ENCODE assay signal across 21 cellular contexts in the genomic region with DNA sequence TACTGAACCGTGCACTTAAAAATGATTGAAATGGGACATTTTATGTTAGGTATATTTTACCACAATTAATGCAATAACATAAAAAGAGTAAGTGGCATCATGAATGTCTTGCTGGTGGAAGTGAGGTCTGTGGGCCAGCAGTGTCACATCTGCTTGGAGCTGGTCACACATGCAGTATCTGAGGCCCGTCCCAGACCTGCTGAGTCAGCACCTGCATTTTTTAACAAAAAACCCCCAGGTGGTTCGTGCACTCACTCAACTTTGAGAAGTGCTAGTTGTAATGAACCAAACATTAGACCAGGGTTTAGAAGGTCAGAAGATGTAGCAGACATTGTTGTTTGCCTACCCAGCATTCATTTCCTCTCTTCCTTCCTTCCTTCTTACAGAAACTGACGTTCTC. TPM values are rescaled to one million over a fixed set of nuclear protein-coding genes. Genes with fewer than 3 reads are reported as not detected.
DNase-seq lines count a peak whose midpoint lies in the region; ATAC-seq, FAIRE-seq and TF ChIP-seq lines count a peak whose summit lies in the region.
"Had no signal": no experiment of that assay in that cellular context is flagged by ENCODE, and none has a peak within 500 bp of the region (broad histone marks: within the 10 kb centered on the region; RNA-seq: fewer than 3 reads in every experiment).

No MANE protein-coding gene starts in this region.

- H3K27ac ChIP-seq in A549 (no peak overlapping the region), GM23338 (ENCODE audit: low read depth) (no peak overlapping the region), MM.1S (ENCODE audit: low read length) (peak overlapping the region; percentile 66; the same call in 1 of the 2 replicates), H1 (ENCODE audit: low read depth, low read length) (no peak overlapping the region)

- H3K36me3 Mint-ChIP-seq in GM23338 (ENCODE audit: low read depth) = no peaks in the 10 kb centered on the region
- H3K36me3 Mint-ChIP-seq: CD4-positive, CD25-positive, alpha-beta regulatory T cell; CD8-positive, alpha-beta memory T cell had no signal

- no peak overlapping the region for H3K23ac ChIP-seq in H1 (ENCODE audit: insufficient read length)

- H3K18ac ChIP-seq in H1 (ENCODE audit: extremely low read depth, low read length) = no peak overlapping the region

- no peak overlapping the region for H3K4ac ChIP-seq in H1 (replicated peaks; ENCODE audit: insufficient read length, low read depth, low read length)

- H3K79me1 ChIP-seq in H1 (ENCODE audit: low read depth, low read length) = no peaks in the 10 kb centered on the region

- H3K4me1 Mint-ChIP-seq in GM23338 = no peaks in the 10 kb centered on the region
- H3K4me1 Mint-ChIP-seq: CD4-positive, CD25-positive, alpha-beta regulatory T cell; CD8-positive, alpha-beta memory T cell had no signal

- no peak overlapping the region for H4K91ac ChIP-seq in H1 (replicated peaks; ENCODE audit: insufficient read length, low read length)

- H3K4me3 ChIP-seq in A549 (no peak overlapping the region), GM23338 (no peak overlapping the region), MM.1S (ENCODE audit: low read length) (no peak overlapping the region), H1 (ENCODE audit: extremely low read depth in 1 of 4, insufficient read depth in 2 of 4, low read depth in 3 of 4, low read length in 4 of 4) (no peak overlapping the region)

- no peak for DNase-seq in A549 (ENCODE audit: low read depth in 1 of 2, low spot score in 1 of 2)
- no peak for DNase-seq in GM23338 (ENCODE audit: low spot score)
- peak; percentile 87 for DNase-seq in MM.1S
- no peak for DNase-seq in H1 (ENCODE audit: low read depth in 1 of 2, low spot score in 2 of 2)
- no peak for DNase-seq in amygdala (lab: John Stamatoyannopoulos, UW)
- DNase-seq: ACHN; BE2C; C1 segment of cervical spinal cord; CD4-positive, CD25-positive, alpha-beta regulatory T cell; CD8-positive, alpha-beta memory T cell; COR-L47; GDM1; HFFc6 had no signal

- H3K4me2 ChIP-seq in A549 = no peak overlapping the region
- H3K4me2 ChIP-seq in GM23338 = no peak overlapping the region
- peak overlapping the region; percentile 33; the same call in 1 of the 2 replicates for H3K4me2 ChIP-seq in MM.1S (ENCODE audit: low read depth, low read length)
- no peak overlapping the region for H3K4me2 ChIP-seq in H1 (ENCODE audit: insufficient read depth in 1 of 2, low read depth in 2 of 2, low read length in 2 of 2)

- no peaks in the 10 kb centered on the region for H3K9me3 ChIP-seq in A549
- H3K9me3 ChIP-seq in MM.1S (replicated peaks; ENCODE audit: insufficient read depth, low read length) = no peaks in the 10 kb centered on the region
- no peaks in the 10 kb centered on the region for H3K9me3 ChIP-seq in H1 (ENCODE audit: insufficient read depth in 2 of 2, low read depth in 1 of 2, low read length in 1 of 2)
- H3K9me3 ChIP-seq: BE2C had no signal

- no peaks in the 10 kb centered on the region for H3K36me3 ChIP-seq in GM23338 (ENCODE audit: insufficient read depth)
- no peaks in the 10 kb centered on the region for H3K36me3 ChIP-seq in MM.1S (replicated peaks; ENCODE audit: insufficient read depth, low read length)
- no peaks in the 10 kb centered on the region for H3K36me3 ChIP-seq in H1 (ENCODE audit: control insufficient read depth in 2 of 4, insufficient read depth in 4 of 4, low read length in 3 of 4)
- H3K36me3 ChIP-seq: BE2C had no signal

- no peak overlapping the region for H2BK15ac ChIP-seq in H1 (ENCODE audit: low read length)

- H2AFZ ChIP-seq in GM23338 = peak overlapping the region; percentile 59; the same call in 1 of the 2 replicates
- peak overlapping the region; percentile 75 for H2AFZ ChIP-seq in MM.1S (ENCODE audit: low read length)
- H2AFZ ChIP-seq in H1 (ENCODE audit: low read length) = no peak overlapping the region

- H3K9me3 Mint-ChIP-seq in GM23338 = no peaks in the 10 kb centered on the region
- H3K9me3 Mint-ChIP-seq: CD8-positive, alpha-beta memory T cell; HFFc6 had no signal

- H3K9ac ChIP-seq in MM.1S (ENCODE audit: low read length) = no peak overlapping the region; the same call in 1 of the 2 replicates
- no peak overlapping the region for H3K9ac ChIP-seq in H1 (replicated peaks in 1 of 4; ENCODE audit: extremely low read depth in 1 of 4, low read depth in 3 of 4, low read length in 3 of 4)

- H3K14ac ChIP-seq in H1 (ENCODE audit: insufficient read length) = no peak overlapping the region

- TF ChIP-seq CTCF in A549 (IDR thresholded peaks at IDR 0.05) (no peak), GM23338 (conservative IDR thresholded peaks at IDR 0.05; ENCODE audit: low read depth in 2 of 2) (no peak), MM.1S (IDR thresholded peaks at IDR 0.05; ENCODE audit: low read length) (no peak), H1 (IDR thresholded peaks at IDR 0.05; ENCODE audit: control extremely low read depth in 1 of 3, insufficient read depth in 1 of 3, low read depth in 1 of 3, low read length in 3 of 3) (no peak)

- FAIRE-seq in A549 (lab: Jason Lieb, UNC) (no peak), H1 (lab: Jason Lieb, UNC) (no peak)
- FAIRE-seq: D721Med, H54, HTR-8/SVneo had no signal

- TF ChIP-seq RAD21 in A549 (conservative IDR thresholded peaks at IDR 0.05 in 1 of 2, IDR thresholded peaks at IDR 0.05 in 1 of 2) (no peak), H1 (IDR thresholded peaks at IDR 0.05 in 1 of 2, conservative IDR thresholded peaks at IDR 0.05 in 1 of 2; ENCODE audit: low read depth in 2 of 2, low read length in 2 of 2) (no peak)

- no peaks in the 10 kb centered on the region for H3K79me2 ChIP-seq in GM23338 (replicated peaks; ENCODE audit: insufficient read depth)
- H3K79me2 ChIP-seq in MM.1S (ENCODE audit: low read length) = no peaks in the 10 kb centered on the region
- no peaks in the 10 kb centered on the region for H3K79me2 ChIP-seq in H1 (ENCODE audit: control insufficient read depth in 1 of 2, insufficient read depth in 2 of 2, low read length in 2 of 2)

- no peak overlapping the region for H4K8ac ChIP-seq in H1 (ENCODE audit: extremely low read depth, insufficient read depth, low read length)

- CTCF ChIA-PET in A549 (lab: Yijun Ruan, JAX) (no interaction called here), H1 (lab: Charles Lee; ENCODE audit: partially characterized antibody) (interaction anchor here (0.6 kb wide), 1 partner anchor 88 kb away, joined by 3 read pairs; no protein-coding TSS in a partner anchor)

- no peaks in the 10 kb centered on the region for H3F3A ChIP-seq in GM23338 (replicated peaks; ENCODE audit: low read depth)
- H3F3A ChIP-seq in MM.1S (ENCODE audit: insufficient read depth, low read length) = 0 out of 2 replicates have a peak, but pooled peaks cover 5% of the 10 kb centered on the region

- no peak overlapping the region for H2AK5ac ChIP-seq in H1 (ENCODE audit: low read depth, low read length)

- ATAC-seq in A549 = no peak
- no peak for ATAC-seq in GM23338
- ATAC-seq in GM18873 (IDR thresholded peaks at IDR 0.05; ENCODE audit: low FRiP score, unreplicated experiment) = no peak
- ATAC-seq in HG02981 (IDR thresholded peaks at IDR 0.05; ENCODE audit: unreplicated experiment) = no peak
- ATAC-seq: HCT116 had no signal

- H2BK20ac ChIP-seq in H1 (ENCODE audit: low read length) = no peak overlapping the region

- H3K4me1 ChIP-seq in A549 (no peaks in the 10 kb centered on the region), GM23338 (ENCODE audit: insufficient read depth) (no peaks in the 10 kb centered on the region), MM.1S (ENCODE audit: low read length) (peaks cover 21% of the 10 kb centered on the region), H1 (replicated peaks in 1 of 4; ENCODE audit: control insufficient read depth in 3 of 4, insufficient read depth in 4 of 4, low read length in 3 of 4) (no peaks in the 10 kb centered on the region)
- H3K4me1 ChIP-seq: BE2C had no signal

- no peaks in the 10 kb centered on the region for H4K20me1 ChIP-seq in GM23338 (replicated peaks; ENCODE audit: insufficient read depth)
- H4K20me1 ChIP-seq in MM.1S (ENCODE audit: insufficient read depth, low read length) = no peaks in the 10 kb centered on the region
- no peaks in the 10 kb centered on the region for H4K20me1 ChIP-seq in H1 (replicated peaks in 1 of 2; ENCODE audit: control insufficient read depth in 1 of 2, insufficient read depth in 2 of 2, low read length in 2 of 2)

- POLR2A ChIA-PET in A549 (lab: Yijun Ruan, JAX) (no interaction called here), H1 (lab: Charles Lee; ENCODE audit: partially characterized antibody) (no interaction called here)

- H3K27me3 Mint-ChIP-seq in GM23338 (ENCODE audit: insufficient read depth, low read depth, poor library complexity) = peaks cover 4% of the 10 kb centered on the region

- no peak overlapping the region for H3K4me3 Mint-ChIP-seq in GM23338
- H3K4me3 Mint-ChIP-seq: CD4-positive, CD25-positive, alpha-beta regulatory T cell; CD8-positive, alpha-beta memory T cell; HFFc6 had no signal

- H3K27ac Mint-ChIP-seq in GM23338 = no peak overlapping the region
- H3K27ac Mint-ChIP-seq: CD4-positive, CD25-positive, alpha-beta regulatory T cell; CD8-positive, alpha-beta memory T cell; HFFc6 had no signal

- TF ChIP-seq POLR2A in A549 (IDR thresholded peaks at IDR 0.05; ENCODE audit: low read length) (no peak), H1 (IDR thresholded peaks at IDR 0.05; ENCODE audit: control extremely low read depth in 1 of 2, low read depth in 2 of 2, low read length in 2 of 2) (no peak)

- no peak overlapping the region for H4K5ac ChIP-seq in H1 (ENCODE audit: insufficient read length, low read depth, low read length)

- no peak overlapping the region for H2BK120ac ChIP-seq in H1 (replicated peaks; ENCODE audit: low read depth, low read length)

- 62% methylated on average over 4 of the region's 4 CpGs for WGBS in A549 (ENCODE audit: missing lambda C conversion rate)
- 81% methylated on average over 4 of the region's 4 CpGs; no CpG with 5 or more reads in 1 of the 2 experiments for WGBS in H1 (ENCODE audit: extremely low coverage in 1 of 2, insufficient coverage in 1 of 2, insufficient read length in 1 of 2, insufficient replicate concordance in 2 of 2, low coverage in 1 of 2, low lambda C conversion rate in 2 of 2, missing lambda C conversion rate in 1 of 2), 2 experiments

- H2BK12ac ChIP-seq in H1 (ENCODE audit: low read depth, low read length) = no peak overlapping the region

- H2BK5ac ChIP-seq in H1 (ENCODE audit: low read depth, low read length) = no peak overlapping the region

- 0 out of 2 replicates have a peak, but pooled peaks cover 6% of the 10 kb centered on the region for H3K9me2 ChIP-seq in GM23338 (ENCODE audit: insufficient read depth)
- H3K9me2 ChIP-seq in MM.1S (replicated peaks; ENCODE audit: insufficient read depth, low read length) = no peaks in the 10 kb centered on the region

- H3K23me2 ChIP-seq in H1 (ENCODE audit: low read depth, low read length) = no peaks in the 10 kb centered on the region

- TF ChIP-seq EP300 in A549 (IDR thresholded peaks at IDR 0.05) = no peak
- no peak for TF ChIP-seq EP300 in H1 (IDR thresholded peaks at IDR 0.05; ENCODE audit: borderline replicate concordance in 1 of 2, low read depth in 2 of 2, low read length in 2 of 2)

- H3K56ac ChIP-seq in H1 (replicated peaks; ENCODE audit: insufficient read length, low read depth, low read length) = no peak overlapping the region

- H3K27me3 ChIP-seq in GM23338 (ENCODE audit: insufficient read depth) (no peaks in the 10 kb centered on the region), MM.1S (replicated peaks; ENCODE audit: insufficient read depth, low read length) (no peaks in the 10 kb centered on the region), H1 (replicated peaks in 1 of 4; ENCODE audit: control insufficient read depth in 3 of 4, extremely low read depth in 1 of 4, insufficient read depth in 3 of 4, low read length in 3 of 4) (no peaks in the 10 kb centered on the region)
- H3K27me3 ChIP-seq: BE2C had no signal

RNA-seq across cellular contexts. Expression of a gene that starts 21.0 kb away (rescaled TPM):
- polyA plus RNA-seq in A549 (2011; rRNA removed) (not detected in 2 replicates), A549 (2017; fragmentation: RNase III; extraction: RNeasy Plus Mini Kit Qiagen cat#74134 plus additional on column Dnase treatment) (not detected in 3 replicates), GM23338 (2016; fragmentation: Nextera tagmentation; extraction: Ambion mirVana) (not detected in 2 replicates), H1 (2011; rRNA removed) (not detected in 2 replicates)
- not detected in 2 replicates for polyA plus RNA-seq in A549 (2012; cell fraction: cytosol; rRNA removed)
- polyA plus RNA-seq in A549 (2012; cell fraction: nucleus; rRNA removed) = not detected in 2 replicates
- not detected in 2 replicates for polyA minus RNA-seq in A549 (2011; rRNA and poly(A)+ RNA removed)
- not detected in 2 replicates for total RNA-seq in GM23338 (2014; rRNA removed; shearing (Covaris generic))
- not detected in 2 replicates for total RNA-seq in H1 (2021; fragmentation: NEBNext Ultra II Directional; extraction: Animal tissue kit (Norgen Biotek cat#: 25700))
- not detected for polyA plus RNA-seq in H1 (2011; cell fraction: cytosol; rRNA removed)
- polyA plus RNA-seq in H1 (2011; cell fraction: nucleus; rRNA removed) = not detected
- polyA plus RNA-seq in H1 (2012, experiment 1 of 2) = not detected in 4 replicates
- not detected for polyA plus RNA-seq in H1 (2012, experiment 2 of 2)
- polyA plus RNA-seq in H1 (2013, experiment 1 of 2) = not detected
- not detected for polyA plus RNA-seq in H1 (2013, experiment 2 of 2)
- not detected in 2 replicates for polyA minus RNA-seq in H1 (2011; rRNA and poly(A)+ RNA removed)
- not detected for polyA minus RNA-seq in H1 (2011; cell fraction: cytosol; rRNA and poly(A)+ RNA removed)
- not detected for polyA minus RNA-seq in H1 (2011; cell fraction: nucleus; rRNA and poly(A)+ RNA removed)
- total RNA-seq: A172; CD4-positive, CD25-positive, alpha-beta regulatory T cell; CD8-positive, alpha-beta memory T cell; Daoy; HFFc6 had no signal
- polyA plus RNA-seq: CD4-positive, CD25-positive, alpha-beta regulatory T cell; CD8-positive, alpha-beta memory T cell had no signal

RNA-seq across cellular contexts. Expression of a gene that starts 38.7 kb away (rescaled TPM):
- polyA plus RNA-seq in A549 (2011; rRNA removed) = 51.6 and 56.5 TPM in 2 replicates
- polyA plus RNA-seq in A549 (2012; cell fraction: cytosol; rRNA removed) = 37.9 and 38.9 TPM in 2 replicates
- 98.9 and 119 TPM in 2 replicates for polyA plus RNA-seq in A549 (2012; cell fraction: nucleus; rRNA removed)
- polyA plus RNA-seq in A549 (2017; fragmentation: RNase III; extraction: RNeasy Plus Mini Kit Qiagen cat#74134 plus additional on column Dnase treatment) = 71.2 to 81.8 TPM (median 79.6 TPM) in 3 replicates
- 33.5 and 42.1 TPM in 2 replicates for polyA minus RNA-seq in A549 (2011; rRNA and poly(A)+ RNA removed)
- 105 and 109 TPM in 2 replicates for total RNA-seq in GM23338 (2014; rRNA removed; shearing (Covaris generic))
- 113 and 125 TPM in 2 replicates for polyA plus RNA-seq in GM23338 (2016; fragmentation: Nextera tagmentation; extraction: Ambion mirVana)
- total RNA-seq in H1 (2021; fragmentation: NEBNext Ultra II Directional; extraction: Animal tissue kit (Norgen Biotek cat#: 25700)) = 153 and 157 TPM in 2 replicates
- polyA plus RNA-seq in H1 (2011; rRNA removed) = 15.9 and 20.2 TPM in 2 replicates
- polyA plus RNA-seq in H1 (2011; cell fraction: cytosol; rRNA removed) = 37.4 TPM
- polyA plus RNA-seq in H1 (2011; cell fraction: nucleus; rRNA removed) = 71.6 TPM
- polyA plus RNA-seq in H1 (2012, experiment 1 of 2) = 82.9 to 111 TPM (median 107 TPM) in 4 replicates
- 24.2 TPM for polyA plus RNA-seq in H1 (2012, experiment 2 of 2)
- 178 TPM for polyA plus RNA-seq in H1 (2013, experiment 1 of 2)
- polyA plus RNA-seq in H1 (2013, experiment 2 of 2) = 185 TPM
- polyA minus RNA-seq in H1 (2011; rRNA and poly(A)+ RNA removed) = 25.7 and 32.9 TPM in 2 replicates
- polyA minus RNA-seq in H1 (2011; cell fraction: cytosol; rRNA and poly(A)+ RNA removed) = 45.1 TPM
- 40.6 TPM for polyA minus RNA-seq in H1 (2011; cell fraction: nucleus; rRNA and poly(A)+ RNA removed)
